Comparison of ENCODE assay signal across 8 cellular contexts in genomic region chr3:25033407-25034029, GRCh38.
DNase-seq lines count a peak whose midpoint lies in the region; ATAC-seq, FAIRE-seq and TF ChIP-seq lines count a peak whose summit lies in the region.
"Had no signal": no experiment of that assay in that cellular context is flagged by ENCODE, and none has a peak within 500 bp of the region (broad histone marks: within the 10 kb centered on the region; RNA-seq: fewer than 3 reads in every experiment).

No MANE protein-coding gene starts in this region.

- no peaks in the 10 kb centered on the region for H3K4me1 ChIP-seq in H1 (replicated peaks in 1 of 4; ENCODE audit: control insufficient read depth in 3 of 4, insufficient read depth in 4 of 4, low read length in 3 of 4)

- H2BK12ac ChIP-seq in H1 (ENCODE audit: low read depth, low read length), result no peak overlapping the region

- no peak overlapping the region for H2BK120ac ChIP-seq in H1 (replicated peaks; ENCODE audit: low read depth, low read length)

- ATAC-seq in GM19328 (IDR thresholded peaks at IDR 0.05; ENCODE audit: unreplicated experiment) (peak; percentile 75), HG03378 (IDR thresholded peaks at IDR 0.05; ENCODE audit: unreplicated experiment) (peak; percentile 81), HG03571 (IDR thresholded peaks at IDR 0.05; ENCODE audit: unreplicated experiment) (no peak)

- no peaks in the 10 kb centered on the region for H3K79me2 ChIP-seq in H1 (ENCODE audit: control insufficient read depth in 1 of 2, insufficient read depth in 2 of 2, low read length in 2 of 2)

- TF ChIP-seq CTCF in H1 (IDR thresholded peaks at IDR 0.05; ENCODE audit: control extremely low read depth in 1 of 3, insufficient read depth in 1 of 3, low read depth in 1 of 3, low read length in 3 of 3) (peak; percentile 72 to 93 (median 74)), mesothelial cell of epicardium (IDR thresholded peaks at IDR 0.05; ENCODE audit: unreplicated experiment) (peak; percentile 62)

- no peaks in the 10 kb centered on the region for H4K20me1 ChIP-seq in H1 (replicated peaks in 1 of 2; ENCODE audit: control insufficient read depth in 1 of 2, insufficient read depth in 2 of 2, low read length in 2 of 2)

- H3K27me3 ChIP-seq in H1 (replicated peaks in 1 of 4; ENCODE audit: control insufficient read depth in 3 of 4, extremely low read depth in 1 of 4, insufficient read depth in 3 of 4, low read length in 3 of 4), result peaks cover 0 to 1% (median 0%) of the 10 kb centered on the region in 4 experiments; a peak in 1 of 7 replicates

- no peak overlapping the region for H3K9ac ChIP-seq in H1 (replicated peaks in 1 of 4; ENCODE audit: extremely low read depth in 1 of 4, low read depth in 3 of 4, low read length in 3 of 4)

- H3K4me3 ChIP-seq in H1 (ENCODE audit: extremely low read depth in 1 of 4, insufficient read depth in 2 of 4, low read depth in 3 of 4, low read length in 4 of 4), result no peak overlapping the region

- H4K5ac ChIP-seq in H1 (ENCODE audit: insufficient read length, low read depth, low read length), result no peak overlapping the region

- no peak overlapping the region for H4K91ac ChIP-seq in H1 (replicated peaks; ENCODE audit: insufficient read length, low read length)

- H3K56ac ChIP-seq in H1 (replicated peaks; ENCODE audit: insufficient read length, low read depth, low read length), result no peak overlapping the region

- POLR2A ChIA-PET in H1 (lab: Charles Lee; ENCODE audit: partially characterized antibody), result interaction anchor here (0.7 kb wide), 1 partner anchor 561 kb away, joined by 3 read pairs; no protein-coding TSS in a partner anchor

- CTCF ChIA-PET in H1 (lab: Charles Lee; ENCODE audit: partially characterized antibody), result interaction anchor here (0.6 to 5.5 kb wide), 71 partner anchors 9 to 567 kb away, joined by 3 to 49 read pairs (median 4); no protein-coding TSS in a partner anchor

- TF ChIP-seq EP300 in H1 (IDR thresholded peaks at IDR 0.05; ENCODE audit: borderline replicate concordance in 1 of 2, low read depth in 2 of 2, low read length in 2 of 2), result no peak

- H2BK15ac ChIP-seq in H1 (ENCODE audit: low read length), result no peak overlapping the region

- no peaks in the 10 kb centered on the region for H3K23me2 ChIP-seq in H1 (ENCODE audit: low read depth, low read length)

- H3K9me3 ChIP-seq in H1 (ENCODE audit: insufficient read depth in 2 of 2, low read depth in 1 of 2, low read length in 1 of 2), result no peaks in the 10 kb centered on the region

- H4K8ac ChIP-seq in H1 (ENCODE audit: extremely low read depth, insufficient read depth, low read length), result no peak overlapping the region

- H3K14ac ChIP-seq in H1 (ENCODE audit: insufficient read length), result no peak overlapping the region

- H3K27ac ChIP-seq in H1 (ENCODE audit: low read depth, low read length), result no peak overlapping the region

- H3K4ac ChIP-seq in H1 (replicated peaks; ENCODE audit: insufficient read length, low read depth, low read length), result no peak overlapping the region

- H2AFZ ChIP-seq in H1 (ENCODE audit: low read length), result peak overlapping the region; percentile 9; the same call in 1 of the 2 replicates

- no peak overlapping the region for H3K23ac ChIP-seq in H1 (ENCODE audit: insufficient read length)

- H3K4me3 Mint-ChIP-seq in mesothelial cell of epicardium, result no peak overlapping the region

- DNase-seq in GDM1 (lab: John Stamatoyannopoulos, UW) (peak; percentile 18), OCI-M1 (lab: John Stamatoyannopoulos, UW) (peak; percentile 64), H1 (ENCODE audit: low read depth in 1 of 2, low spot score in 2 of 2) (peak; percentile 31 to 69), mesothelial cell of epicardium (ENCODE audit: low spot score in 2 of 2, unreplicated experiment in 2 of 2) (no peak)

- peak; percentile 67 to 75 for TF ChIP-seq RAD21 in H1 (IDR thresholded peaks at IDR 0.05 in 1 of 2, conservative IDR thresholded peaks at IDR 0.05 in 1 of 2; ENCODE audit: low read depth in 2 of 2, low read length in 2 of 2)

- no peaks in the 10 kb centered on the region for H3K9me3 Mint-ChIP-seq in mesothelial cell of epicardium

- FAIRE-seq in H1 (lab: Jason Lieb, UNC), result peak; percentile 83

- 77% methylated on average over 6 of the region's 6 CpGs; no CpG with 5 or more reads in 1 of the 2 experiments for WGBS in H1 (ENCODE audit: extremely low coverage in 1 of 2, insufficient coverage in 1 of 2, insufficient read length in 1 of 2, insufficient replicate concordance in 2 of 2, low coverage in 1 of 2, low lambda C conversion rate in 2 of 2, missing lambda C conversion rate in 1 of 2), 2 experiments

- peaks cover 52% of the 10 kb centered on the region for H3K4me1 Mint-ChIP-seq in mesothelial cell of epicardium

- no peaks in the 10 kb centered on the region for H3K36me3 Mint-ChIP-seq in mesothelial cell of epicardium
- H3K36me3 Mint-ChIP-seq: activated naive CD4-positive, alpha-beta T cell treated with anti-CD3 and anti-CD28 coated beads, Interleukin-2, amount 50 U/mL, for 72 hours had no signal

- no peak for TF ChIP-seq POLR2A in H1 (IDR thresholded peaks at IDR 0.05; ENCODE audit: control extremely low read depth in 1 of 2, low read depth in 2 of 2, low read length in 2 of 2)

- peak overlapping the region; percentile 37 for H3K27ac Mint-ChIP-seq in mesothelial cell of epicardium
- H3K27ac Mint-ChIP-seq: activated naive CD4-positive, alpha-beta T cell treated with anti-CD3 and anti-CD28 coated beads, Interleukin-2, amount 50 U/mL, for 72 hours had no signal

- H2BK20ac ChIP-seq in H1 (ENCODE audit: low read length), result no peak overlapping the region

- no peaks in the 10 kb centered on the region for H3K79me1 ChIP-seq in H1 (ENCODE audit: low read depth, low read length)

- no peak overlapping the region for H2BK5ac ChIP-seq in H1 (ENCODE audit: low read depth, low read length)

- no peak overlapping the region for H3K18ac ChIP-seq in H1 (ENCODE audit: extremely low read depth, low read length)

- no peaks in the 10 kb centered on the region for H3K36me3 ChIP-seq in H1 (ENCODE audit: control insufficient read depth in 2 of 4, insufficient read depth in 4 of 4, low read length in 3 of 4)

- H3K4me2 ChIP-seq in H1 (ENCODE audit: insufficient read depth in 1 of 2, low read depth in 2 of 2, low read length in 2 of 2), result no peak overlapping the region

- no peak overlapping the region for H2AK5ac ChIP-seq in H1 (ENCODE audit: low read depth, low read length)

- H3K27me3 Mint-ChIP-seq in mesothelial cell of epicardium (ENCODE audit: low read depth), result no peaks in the 10 kb centered on the region

TF ChIP-seq in H1, 55 proteins besides CTCF, POLR2A, EP300 and RAD21:
- 0 out of 2 replicates have a peak, but pooled peaks have one; percentile 20 for TF ChIP-seq GABPA (IDR thresholded peaks at IDR 0.05; ENCODE audit: borderline replicate concordance, insufficient read depth, low read length)
- TF ChIP-seq EZH2 (IDR thresholded peaks at IDR 0.05; ENCODE audit: low read depth, low read length, severe bottlenecking), result no peak

Comparison
In these comparisons a context has a peak if more than half of its experiments do, and no peak if none do; other contexts are left out.
1. DNase-seq: peak in GDM1 (single experiment), OCI-M1 (single experiment) and H1 (2 of 2); none in mesothelial cell of epicardium (0 of 2).